16 cellular contexts compared by ENCODE assay signal in genomic region chr2:176415946-176416499, GRCh38.
A peak's percentile ranks its signal among the peaks of the same experiment; 100 is the strongest.
DNase-seq lines count a peak whose midpoint lies in the region; ATAC-seq and TF ChIP-seq lines count a peak whose summit lies in the region.
"Had no signal": no experiment of that assay in that cellular context is flagged by ENCODE, and none has a peak within 500 bp of the region (broad histone marks: within the 10 kb centered on the region; RNA-seq: fewer than 3 reads in every experiment).

No MANE protein-coding gene starts in this region.

- H3K9ac ChIP-seq in DND-41 (ENCODE audit: low read depth, low read length) (no peak overlapping the region), Loucy (ENCODE audit: low read depth, low read length, poor library complexity, severe bottlenecking) (no peak overlapping the region), neural progenitor cell (no peak overlapping the region)

- H3K9me2 ChIP-seq in Loucy (replicated peaks; ENCODE audit: low read depth, low read length): no peaks in the 10 kb centered on the region

- no peaks in the 10 kb centered on the region for H3K27me3 Mint-ChIP-seq in neural progenitor cell (ENCODE audit: insufficient read depth, low read depth)
- peaks cover 20% of the 10 kb centered on the region for H3K27me3 Mint-ChIP-seq in stimulated activated memory B cell treated with anti-CD40 and anti-IgM and Interleukin-4, amounts not matched to agents 10 μg/mL and 1 μg/mL and 100 μg/mL, for 72 hours

- H3K4me2 ChIP-seq in DND-41 (ENCODE audit: insufficient read depth, low read length): no peak overlapping the region
- H3K4me2 ChIP-seq in Loucy (ENCODE audit: low read depth, low read length, poor library complexity, severe bottlenecking): peak overlapping the region; percentile 13
- peak overlapping the region; percentile 50 for H3K4me2 ChIP-seq in neural progenitor cell
- H3K4me2 ChIP-seq: A549 had no signal

- H3K27ac ChIP-seq in DND-41 (ENCODE audit: low read length) (no peak overlapping the region), neural progenitor cell (no peak overlapping the region)
- H3K27ac ChIP-seq: A549, SJSA1 had no signal

- H3K4me1 ChIP-seq in DND-41 (ENCODE audit: insufficient read depth, low read length) (no peaks in the 10 kb centered on the region), Loucy (ENCODE audit: insufficient read depth, low read length, poor library complexity, severe bottlenecking) (peaks cover 10% of the 10 kb centered on the region), neural progenitor cell (peaks cover 14% of the 10 kb centered on the region)

- H3K36me3 Mint-ChIP-seq in neural progenitor cell: no peaks in the 10 kb centered on the region
- no peaks in the 10 kb centered on the region for H3K36me3 Mint-ChIP-seq in stimulated activated memory B cell treated with anti-CD40 and anti-IgM and Interleukin-4, amounts not matched to agents 10 μg/mL and 1 μg/mL and 100 μg/mL, for 72 hours

- H3K4me3 Mint-ChIP-seq in neural progenitor cell: no peak overlapping the region
- no peak overlapping the region for H3K4me3 Mint-ChIP-seq in stimulated activated memory B cell treated with anti-CD40 and anti-IgM and Interleukin-4, amounts not matched to agents 10 μg/mL and 1 μg/mL and 100 μg/mL, for 72 hours
- H3K4me3 Mint-ChIP-seq: HFFc6 had no signal

- H4K20me1 ChIP-seq in DND-41 (ENCODE audit: insufficient read depth, low read length): no peaks in the 10 kb centered on the region
- no peaks in the 10 kb centered on the region for H4K20me1 ChIP-seq in Loucy (ENCODE audit: insufficient read depth, low read length, poor library complexity, severe bottlenecking)
- no peaks in the 10 kb centered on the region for H4K20me1 ChIP-seq in neural progenitor cell (ENCODE audit: low read depth)

- peak overlapping the region; percentile 8 for H3K27ac Mint-ChIP-seq in neural progenitor cell
- no peak overlapping the region for H3K27ac Mint-ChIP-seq in stimulated activated memory B cell treated with anti-CD40 and anti-IgM and Interleukin-4, amounts not matched to agents 10 μg/mL and 1 μg/mL and 100 μg/mL, for 72 hours
- H3K27ac Mint-ChIP-seq: HFFc6 had no signal

- TF ChIP-seq CTCF in DND-41 (IDR thresholded peaks at IDR 0.05; ENCODE audit: borderline replicate concordance, extremely low read depth, low read length, poor library complexity, severe bottlenecking) (no peak), Loucy (conservative IDR thresholded peaks at IDR 0.05; ENCODE audit: low read length) (no peak), neural progenitor cell (IDR thresholded peaks at IDR 0.05) (no peak)

- H3F3A ChIP-seq in Loucy (ENCODE audit: low read depth): no peaks in the 10 kb centered on the region
- H3F3A ChIP-seq in neural progenitor cell (ENCODE audit: low read depth): peaks cover 11% of the 10 kb centered on the region

- H3K4me1 Mint-ChIP-seq in neural progenitor cell: peaks cover 16% of the 10 kb centered on the region
- no peaks in the 10 kb centered on the region for H3K4me1 Mint-ChIP-seq in stimulated activated memory B cell treated with anti-CD40 and anti-IgM and Interleukin-4, amounts not matched to agents 10 μg/mL and 1 μg/mL and 100 μg/mL, for 72 hours

- no peaks in the 10 kb centered on the region for H3K79me2 ChIP-seq in DND-41 (ENCODE audit: insufficient read depth, low read length)
- no peaks in the 10 kb centered on the region for H3K79me2 ChIP-seq in Loucy (ENCODE audit: insufficient read depth, low read length)
- H3K79me2 ChIP-seq in neural progenitor cell (ENCODE audit: low read depth): no peaks in the 10 kb centered on the region

- H3K4me3 ChIP-seq in DND-41 (ENCODE audit: low read depth in 1 of 2, low read length in 2 of 2) (no peak overlapping the region), Loucy (ENCODE audit: low read length, poor library complexity, severe bottlenecking) (no peak overlapping the region), neural progenitor cell (no peak overlapping the region)
- H3K4me3 ChIP-seq: A549, SJSA1 had no signal

- H3K9me3 ChIP-seq in DND-41 (ENCODE audit: insufficient read depth, low read length, severe bottlenecking): no peaks in the 10 kb centered on the region
- no peaks in the 10 kb centered on the region for H3K9me3 ChIP-seq in Loucy (ENCODE audit: insufficient read depth, low read depth, low read length)
- H3K9me3 ChIP-seq in neural progenitor cell (ENCODE audit: low read depth): no peaks in the 10 kb centered on the region
- H3K9me3 ChIP-seq: A549, SJSA1 had no signal

- no peaks in the 10 kb centered on the region for H3K9me3 Mint-ChIP-seq in neural progenitor cell
- H3K9me3 Mint-ChIP-seq in stimulated activated memory B cell treated with anti-CD40 and anti-IgM and Interleukin-4, amounts not matched to agents 10 μg/mL and 1 μg/mL and 100 μg/mL, for 72 hours: no peaks in the 10 kb centered on the region
- H3K9me3 Mint-ChIP-seq: HFFc6 had no signal

- H3K27me3 ChIP-seq in DND-41 (ENCODE audit: insufficient read depth, low read length, poor library complexity): no peaks in the 10 kb centered on the region
- peaks cover 45% of the 10 kb centered on the region for H3K27me3 ChIP-seq in Loucy (ENCODE audit: insufficient read depth, low read length, poor library complexity, severe bottlenecking)
- H3K27me3 ChIP-seq in neural progenitor cell: no peaks in the 10 kb centered on the region
- H3K27me3 ChIP-seq: SJSA1 had no signal

- DNase-seq in DND-41 (no peak), dermis blood vessel endothelial cell (peak; percentile 14), neural progenitor cell (ENCODE audit: low spot score) (peak; percentile 70)
- DNase-seq: C1 segment of cervical spinal cord, DMS79, HFFc6, NCI-H1105, NCI-H187, NCI-H345 had no signal

- H2AFZ ChIP-seq in DND-41 (ENCODE audit: low read depth, low read length) (no peak overlapping the region), Loucy (ENCODE audit: low read length) (no peak overlapping the region), neural progenitor cell (replicated peaks) (no peak overlapping the region)

- H3K36me3 ChIP-seq in DND-41 (ENCODE audit: insufficient read depth, low read length) (no peaks in the 10 kb centered on the region), Loucy (ENCODE audit: insufficient read depth, low read length) (no peaks in the 10 kb centered on the region), neural progenitor cell (no peaks in the 10 kb centered on the region)
- H3K36me3 ChIP-seq: SJSA1 had no signal

- ATAC-seq in DND-41 (ENCODE audit: insufficient read depth, low read depth) (peak; percentile 76), HG02678 (IDR thresholded peaks at IDR 0.05; ENCODE audit: unreplicated experiment) (no peak), GM19397 (IDR thresholded peaks at IDR 0.05; ENCODE audit: unreplicated experiment) (no peak)
- ATAC-seq in stimulated activated memory B cell treated with anti-CD40 and anti-IgM and Interleukin-4, amounts not matched to agents 10 μg/mL and 1 μg/mL and 100 μg/mL, for 72 hours: no peak
- ATAC-seq: A549, HepG2 had no signal
